ENCODE assay signal across 8 cellular contexts in the genomic region with DNA sequence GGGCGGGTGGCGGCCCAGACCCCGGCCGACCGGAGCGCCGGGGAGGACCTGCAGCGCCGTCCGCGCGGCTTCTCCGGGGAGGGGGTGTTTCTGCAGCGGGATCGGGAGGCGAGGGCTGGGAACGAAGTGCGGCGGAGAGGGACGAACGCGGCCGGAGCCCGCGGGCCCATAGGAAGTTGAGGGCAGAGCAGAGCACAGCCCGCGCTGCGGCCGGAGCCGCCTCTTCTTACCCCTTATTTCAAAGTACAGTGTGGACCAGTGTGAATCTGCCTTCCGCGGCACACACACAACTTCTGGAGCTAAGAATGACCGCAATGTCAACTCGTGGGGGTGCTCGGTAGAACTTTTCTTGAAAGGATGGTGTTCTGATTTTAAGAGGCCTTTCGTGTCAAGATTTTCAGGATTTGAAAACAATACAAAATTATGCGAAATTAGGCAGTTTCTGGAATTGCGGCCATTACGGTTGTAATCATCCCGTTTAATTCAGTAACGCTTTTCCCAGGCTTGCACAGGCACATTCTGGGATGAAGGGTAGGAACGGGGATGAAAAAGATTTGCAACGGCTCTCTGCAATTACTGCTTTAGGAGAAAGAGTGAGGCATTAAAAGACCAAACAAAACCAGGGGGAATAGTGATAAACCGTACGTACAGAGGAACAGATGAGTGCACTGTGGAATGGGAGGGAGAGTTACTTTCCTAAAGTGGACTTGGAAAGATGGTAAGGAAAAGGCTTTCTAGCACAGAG.
DNase-seq lines count a peak whose midpoint lies in the region; ATAC-seq lines count a peak whose summit lies in the region.

No MANE protein-coding gene starts in this region.

- no peaks in the 10 kb centered on the region for H3K27me3 ChIP-seq in effector memory CD4-positive, alpha-beta T cell (replicated peaks; ENCODE audit: control insufficient read depth, insufficient read depth, low read length, poor library complexity, severe bottlenecking)

- H3K27ac ChIP-seq in effector memory CD4-positive, alpha-beta T cell (ENCODE audit: insufficient read depth, low read length, poor library complexity, severe bottlenecking): peak overlapping the region; percentile 73

- H3K4me1 ChIP-seq in effector memory CD4-positive, alpha-beta T cell (ENCODE audit: control insufficient read depth, insufficient read depth, low read length, poor library complexity, severe bottlenecking): peaks cover 5% of the 10 kb centered on the region

- H3K9me3 ChIP-seq in effector memory CD4-positive, alpha-beta T cell (ENCODE audit: control insufficient read depth, low read length): no peaks in the 10 kb centered on the region

- ATAC-seq in HG02759 (IDR thresholded peaks at IDR 0.05; ENCODE audit: unreplicated experiment): peak; percentile 36

- H3K4me3 ChIP-seq in effector memory CD4-positive, alpha-beta T cell (ENCODE audit: insufficient read depth, low read depth, low read length, poor library complexity, severe bottlenecking): peak overlapping the region; percentile 64

- DNase-seq in activated gamma-delta T cell treated with Interleukin-2 at 50 U/mL for 16 hours: peak; percentile 38
- DNase-seq in activated gamma-delta T cell (lab: John Stamatoyannopoulos, UW): no peak
- DNase-seq in NCI-H1417 (lab: John Stamatoyannopoulos, UW): peak; percentile 56 to 93 (median 90)
- peak; percentile 64 for DNase-seq in activated CD4-positive, alpha-beta T cell treated with anti-CD3 and anti-CD28 coated beads for 48 hours
- peak in 1 of 3 donors; percentile 9 for DNase-seq in effector memory CD4-positive, alpha-beta T cell
- peak; percentile 56 for DNase-seq in medulla oblongata (ENCODE audit: extremely low spot score)
- peak; percentile 65 for DNase-seq in stimulated activated CD8-positive, alpha-beta memory T cell treated with anti-CD3 and anti-CD28 coated beads, Interleukin-4, amount 100 ng/mL, for 48 hours

- H3K36me3 ChIP-seq in effector memory CD4-positive, alpha-beta T cell (ENCODE audit: control insufficient read depth, insufficient read depth, low read length): no peaks in the 10 kb centered on the region
